ENCODE assay signal across 16 cellular contexts in genomic region chr3:50150863-50151686, GRCh38. TPM values are rescaled to one million over a fixed set of nuclear protein-coding genes. Genes with fewer than 3 reads are reported as not detected.
DNase-seq lines count a peak whose midpoint lies in the region; TF ChIP-seq lines count a peak whose summit lies in the region.
"Had no signal": no experiment of that assay in that cellular context is flagged by ENCODE, and none has a peak within 500 bp of the region (broad histone marks: within the 10 kb centered on the region; RNA-seq: fewer than 3 reads in every experiment).

No MANE protein-coding gene starts in this region.

- H2BK15ac ChIP-seq in H9 (ENCODE audit: low read depth, low read length), result no peak overlapping the region

- H3K23ac ChIP-seq in H9 (ENCODE audit: insufficient read length, low read depth, low read length), result no peak overlapping the region

- no peak overlapping the region for H3K4me3 ChIP-seq in hepatocyte

- H3K9me3 ChIP-seq in H9 (ENCODE audit: control insufficient read depth, low read depth, low read length), result no peaks in the 10 kb centered on the region
- H3K9me3 ChIP-seq in hepatocyte (ENCODE audit: low read depth), result no peaks in the 10 kb centered on the region

- no peak overlapping the region for H3K9ac ChIP-seq in H9 (ENCODE audit: extremely low read depth, insufficient read length, low read length)

- no peak overlapping the region for H2AK5ac ChIP-seq in H9 (ENCODE audit: insufficient read length, low read length)

- no peak overlapping the region for H3T11ph ChIP-seq in H9 (ENCODE audit: low read length)

- H3K36me3 Mint-ChIP-seq in H9 (ENCODE audit: insufficient read depth in 1 of 3, low read depth in 3 of 3) (peaks cover 0 to 2% (median 0%) of the 10 kb centered on the region in 3 experiments; a peak in 1 of 7 replicates), progenitor cell of endocrine pancreas (ENCODE audit: insufficient read depth) (no peaks in the 10 kb centered on the region)
- no peaks in the 10 kb centered on the region for H3K36me3 Mint-ChIP-seq in activated T-helper 2 cell treated with anti-CD3 and anti-CD28 coated beads, Interferon-gamma antibody, Interleukin-2, Interleukin-4, amounts not matched to agents 10 μg/mL and 5 μg/mL and 100 μg/mL, durations not matched to agents 14 hours and 24 hours and 36 hours (ENCODE audit: low read depth)

- H2BK120ac ChIP-seq in H9 (ENCODE audit: low read depth, low read length, poor library complexity, severe bottlenecking), result no peak overlapping the region

- no peak overlapping the region for H3K4me3 Mint-ChIP-seq in H9
- H3K4me3 Mint-ChIP-seq in progenitor cell of endocrine pancreas (ENCODE audit: low read depth), result no peak overlapping the region
- no peak overlapping the region for H3K4me3 Mint-ChIP-seq in activated T-helper 2 cell treated with anti-CD3 and anti-CD28 coated beads, Interferon-gamma antibody, Interleukin-2, Interleukin-4, amounts not matched to agents 10 μg/mL and 5 μg/mL and 100 μg/mL, durations not matched to agents 14 hours and 24 hours and 36 hours (ENCODE audit: low read depth)
- H3K4me3 Mint-ChIP-seq: stimulated activated naive CD8-positive, alpha-beta T cell treated with anti-CD3 and anti-CD28 coated beads, Interleukin-15, Interleukin-2, amounts not matched to agents 100 ng/mL and 50 ng/mL, for 24 hours had no signal

- no peak overlapping the region for H3K14ac ChIP-seq in H9 (ENCODE audit: insufficient read depth, low read length)

- H3K27me3 ChIP-seq in H9 (ENCODE audit: insufficient read depth, low read length) (peaks cover 7% of the 10 kb centered on the region; the same call in 1 of the 2 replicates), hepatocyte (peaks cover 24% of the 10 kb centered on the region)

- H2BK12ac ChIP-seq in H9 (ENCODE audit: insufficient read length, low read depth, low read length), result no peak overlapping the region

- WGBS in H9 (ENCODE audit: extremely low coverage, insufficient read length, low lambda C conversion rate), result no CpG with 5 or more reads among the region's 18 CpGs
- 56% methylated on average over 14 of the region's 18 CpGs for WGBS in hepatocyte (ENCODE audit: low lambda C conversion rate, missing lambda C conversion rate)

- peaks cover 40 to 53% of the 10 kb centered on the region in 2 experiments for H3K4me1 Mint-ChIP-seq in H9
- H3K4me1 Mint-ChIP-seq in progenitor cell of endocrine pancreas (ENCODE audit: low read depth), result peaks cover 16% of the 10 kb centered on the region
- peaks cover 5% of the 10 kb centered on the region for H3K4me1 Mint-ChIP-seq in activated T-helper 2 cell treated with anti-CD3 and anti-CD28 coated beads, Interferon-gamma antibody, Interleukin-2, Interleukin-4, amounts not matched to agents 10 μg/mL and 5 μg/mL and 100 μg/mL, durations not matched to agents 14 hours and 24 hours and 36 hours (ENCODE audit: low read depth)

- no peaks in the 10 kb centered on the region for H3K9me2 ChIP-seq in hepatocyte (replicated peaks; ENCODE audit: insufficient read depth)

- H3K23me2 ChIP-seq in H9 (ENCODE audit: insufficient read length, low read depth, low read length, poor library complexity, severe bottlenecking), result peaks cover 6% of the 10 kb centered on the region

- H3K4ac ChIP-seq in H9 (ENCODE audit: low read depth, low read length), result no peak overlapping the region

- no peak overlapping the region for H3K4me2 ChIP-seq in H9 (ENCODE audit: insufficient read depth, insufficient read length, low read length)
- peak overlapping the region; percentile 4 for H3K4me2 ChIP-seq in hepatocyte

- no peak overlapping the region for H3K56ac ChIP-seq in H9 (ENCODE audit: insufficient read length, low read depth, low read length)

- intact Hi-C loops in activated T-helper 2 cell treated with anti-CD3 and anti-CD28 coated beads, Interferon-gamma antibody, Interleukin-2, Interleukin-4, amounts not matched to agents 10 μg/mL and 5 μg/mL and 100 μg/mL, durations not matched to agents 14 hours and 24 hours and 36 hours (cut with micrococcal nuclease), result no loop called here

- no peaks in the 10 kb centered on the region for H3K79me1 ChIP-seq in H9 (ENCODE audit: insufficient read depth, low read depth, low read length, poor library complexity, severe bottlenecking)

- H3K27ac Mint-ChIP-seq in H9 (peak overlapping the region in 1 of 3 experiments; percentile 46; a peak in 1 of 7 replicates), progenitor cell of endocrine pancreas (peak overlapping the region; percentile 79)
- H3K27ac Mint-ChIP-seq in activated T-helper 2 cell treated with anti-CD3 and anti-CD28 coated beads, Interferon-gamma antibody, Interleukin-2, Interleukin-4, amounts not matched to agents 10 μg/mL and 5 μg/mL and 100 μg/mL, durations not matched to agents 14 hours and 24 hours and 36 hours, result no peak overlapping the region
- H3K27ac Mint-ChIP-seq: stimulated activated naive CD8-positive, alpha-beta T cell treated with anti-CD3 and anti-CD28 coated beads, Interleukin-15, Interleukin-2, amounts not matched to agents 100 ng/mL and 50 ng/mL, for 24 hours had no signal

- H3K18ac ChIP-seq in H9 (ENCODE audit: insufficient read length, low read depth, low read length), result peak overlapping the region; percentile 27

- H3K4me1 ChIP-seq in H9 (ENCODE audit: insufficient read depth, low read length) (peaks cover 3% of the 10 kb centered on the region; the same call in 1 of the 2 replicates), hepatocyte (ENCODE audit: insufficient read depth) (peaks cover 58% of the 10 kb centered on the region)

- no peak for TF ChIP-seq CTCF in H9 (conservative IDR thresholded peaks at IDR 0.05)
- TF ChIP-seq CTCF in hepatocyte (IDR thresholded peaks at IDR 0.05; ENCODE audit: poor library complexity), result no peak
- TF ChIP-seq CTCF in progenitor cell of endocrine pancreas (IDR thresholded peaks at IDR 0.05; ENCODE audit: unreplicated experiment), result no peak

- DNase-seq in H9 (peak; percentile 79), SK-N-DZ (ENCODE audit: low spot score) (peak; percentile 76), hepatocyte (ENCODE audit: low spot score) (peak; percentile 75), progenitor cell of endocrine pancreas (ENCODE audit: low spot score, unreplicated experiment) (no peak), NCI-H510A (lab: John Stamatoyannopoulos, UW) (no peak)
- DNase-seq in activated CD4-positive, alpha-beta T cell treated with anti-CD3 and anti-CD28 coated beads for 4 hours, result no peak
- DNase-seq in activated T-helper 2 cell treated with anti-CD3 and anti-CD28 coated beads, Interferon-gamma antibody, Interleukin-2, Interleukin-4, amounts not matched to agents 10 μg/mL and 5 μg/mL and 100 μg/mL, durations not matched to agents 14 hours and 24 hours and 36 hours (ENCODE audit: low spot score), result no peak
- no peak for DNase-seq in activated CD4-positive, alpha-beta T cell treated with anti-CD3 and anti-CD28 coated beads for 1 hour
- DNase-seq: amniotic stem cell, dermis blood vessel endothelial cell, GOT3, KG1, NCI-H1436, NCI-H524 treated with DMSO at 0.1 percent for 48 hours, occipital lobe had no signal

- H4K91ac ChIP-seq in H9 (ENCODE audit: insufficient read length, low read depth, low read length), result no peak overlapping the region

- no peak overlapping the region for H4K8ac ChIP-seq in H9 (replicated peaks; ENCODE audit: insufficient read length, low read depth, low read length)

- no peak overlapping the region for H3K27ac ChIP-seq in H9 (ENCODE audit: insufficient read length, low read depth, low read length)
- peak overlapping the region; percentile 92 for H3K27ac ChIP-seq in hepatocyte

- H3K79me2 ChIP-seq in H9 (ENCODE audit: insufficient read depth, low read length) (no peaks in the 10 kb centered on the region), hepatocyte (peaks cover 7% of the 10 kb centered on the region)

- H2BK5ac ChIP-seq in H9 (ENCODE audit: insufficient read length, low read length), result no peak overlapping the region

- H2BK20ac ChIP-seq in H9 (ENCODE audit: low read depth, low read length, poor library complexity, severe bottlenecking), result no peak overlapping the region

- H4K5ac ChIP-seq in H9 (ENCODE audit: insufficient read length, low read depth, low read length), result no peak overlapping the region

- H2AFZ ChIP-seq in H9 (ENCODE audit: low read length) (no peak overlapping the region), hepatocyte (no peak overlapping the region)

- no peaks in the 10 kb centered on the region for H3K9me3 Mint-ChIP-seq in H9
- no peaks in the 10 kb centered on the region for H3K9me3 Mint-ChIP-seq in progenitor cell of endocrine pancreas (ENCODE audit: low read depth)
- H3K9me3 Mint-ChIP-seq in activated T-helper 2 cell treated with anti-CD3 and anti-CD28 coated beads, Interferon-gamma antibody, Interleukin-2, Interleukin-4, amounts not matched to agents 10 μg/mL and 5 μg/mL and 100 μg/mL, durations not matched to agents 14 hours and 24 hours and 36 hours, result no peaks in the 10 kb centered on the region
- H3K9me3 Mint-ChIP-seq: stimulated activated naive CD8-positive, alpha-beta T cell treated with anti-CD3 and anti-CD28 coated beads, Interleukin-15, Interleukin-2, amounts not matched to agents 100 ng/mL and 50 ng/mL, for 24 hours had no signal

- H3K27me3 Mint-ChIP-seq in H9 (ENCODE audit: low read depth) (peaks cover 30% of the 10 kb centered on the region), progenitor cell of endocrine pancreas (peaks cover 34% of the 10 kb centered on the region)
- peaks cover 22% of the 10 kb centered on the region for H3K27me3 Mint-ChIP-seq in activated T-helper 2 cell treated with anti-CD3 and anti-CD28 coated beads, Interferon-gamma antibody, Interleukin-2, Interleukin-4, amounts not matched to agents 10 μg/mL and 5 μg/mL and 100 μg/mL, durations not matched to agents 14 hours and 24 hours and 36 hours (ENCODE audit: low read depth)

- no peaks in the 10 kb centered on the region for H3K36me3 ChIP-seq in hepatocyte (replicated peaks; ENCODE audit: insufficient read depth, low read depth)

- H4K20me1 ChIP-seq in H9 (ENCODE audit: control insufficient read depth, insufficient read depth, insufficient read length) (no peaks in the 10 kb centered on the region), hepatocyte (ENCODE audit: insufficient read depth, poor library complexity, severe bottlenecking) (peaks cover 4% of the 10 kb centered on the region)

RNA-seq across cellular contexts. Expression of gene SEMA3F, which starts 4.0 kb away (rescaled TPM):
- total RNA-seq in H9 (2021) (11.9 and 14.3 TPM in 2 replicates), hepatocyte (11.8 and 15.5 TPM in 2 replicates), progenitor cell of endocrine pancreas (23.6 and 26.5 TPM in 2 replicates)
- 9.8 and 12.1 TPM in 2 replicates for polyA plus RNA-seq in SK-N-DZ (2014; cell fraction: cytosol; rRNA removed)
- 17.6 and 21.8 TPM in 2 replicates for polyA plus RNA-seq in SK-N-DZ (2014; cell fraction: nucleus; rRNA removed)
- 13.9 and 16.8 TPM in 2 replicates for polyA plus RNA-seq in hepatocyte
- total RNA-seq in activated T-helper 2 cell treated with anti-CD3 and anti-CD28 coated beads, Interferon-gamma antibody, Interleukin-2, Interleukin-4, amounts not matched to agents 10 μg/mL and 5 μg/mL and 100 μg/mL, durations not matched to agents 14 hours and 24 hours and 36 hours, result 0.11 and 0.21 TPM in 2 replicates

RNA-seq across cellular contexts. Expression of gene GNAT1, which starts 40.3 kb away (rescaled TPM):
- total RNA-seq in H9 (2021) (0.18 TPM in 1 of 2 replicates, not detected in the other), hepatocyte (not detected in 2 replicates), progenitor cell of endocrine pancreas (0.12 and 0.91 TPM in 2 replicates)
- 0.20 TPM in 1 of 2 replicates, not detected in the other for polyA plus RNA-seq in SK-N-DZ (2014; cell fraction: cytosol; rRNA removed)
- not detected in 2 replicates for polyA plus RNA-seq in SK-N-DZ (2014; cell fraction: nucleus; rRNA removed)
- polyA plus RNA-seq in hepatocyte, result not detected in 2 replicates
- not detected in 2 replicates for total RNA-seq in activated T-helper 2 cell treated with anti-CD3 and anti-CD28 coated beads, Interferon-gamma antibody, Interleukin-2, Interleukin-4, amounts not matched to agents 10 μg/mL and 5 μg/mL and 100 μg/mL, durations not matched to agents 14 hours and 24 hours and 36 hours
- total RNA-seq: dermis blood vessel endothelial cell, occipital lobe had no signal

RNA-seq across cellular contexts. Expression of gene SLC38A3, which starts 54.0 kb away (rescaled TPM):
- total RNA-seq in H9 (2021) (1.4 and 3.2 TPM in 2 replicates), hepatocyte (22.6 and 24.7 TPM in 2 replicates), progenitor cell of endocrine pancreas (43.5 and 44.7 TPM in 2 replicates)
- polyA plus RNA-seq in SK-N-DZ (2014; cell fraction: cytosol; rRNA removed), result 0.03 and 0.39 TPM in 2 replicates
- polyA plus RNA-seq in SK-N-DZ (2014; cell fraction: nucleus; rRNA removed), result 0.22 and 1.5 TPM in 2 replicates
- polyA plus RNA-seq in hepatocyte, result 37.9 and 56.6 TPM in 2 replicates
- not detected in 2 replicates for total RNA-seq in activated T-helper 2 cell treated with anti-CD3 and anti-CD28 coated beads, Interferon-gamma antibody, Interleukin-2, Interleukin-4, amounts not matched to agents 10 μg/mL and 5 μg/mL and 100 μg/mL, durations not matched to agents 14 hours and 24 hours and 36 hours
- total RNA-seq: dermis blood vessel endothelial cell had no signal

Comparison
In these comparisons a context has a peak if more than half of its experiments do, and no peak if none do; other contexts are left out.
1. DNase-seq: peak in H9 (single experiment), SK-N-DZ (single experiment) and hepatocyte (single experiment); none in progenitor cell of endocrine pancreas (single experiment), activated CD4-positive, alpha-beta T cell treated with anti-CD3 and anti-CD28 coated beads for 4 hours (0 of 2), activated T-helper 2 cell treated with anti-CD3 and anti-CD28 coated beads, Interferon-gamma antibody, Interleukin-2, Interleukin-4, amounts not matched to agents 10 μg/mL and 5 μg/mL and 100 μg/mL, durations not matched to agents 14 hours and 24 hours and 36 hours (single experiment), activated CD4-positive, alpha-beta T cell treated with anti-CD3 and anti-CD28 coated beads for 1 hour (single experiment) and NCI-H510A (single experiment).
2. RNA of gene SEMA3F, which starts 4.0 kb away (total RNA-seq): 23.6 to 26.5 TPM in progenitor cell of endocrine pancreas, 11.8 to 15.5 TPM in hepatocyte and 11.9 to 14.3 TPM in H9; 0.11 to 0.21 TPM in activated T-helper 2 cell treated with anti-CD3 and anti-CD28 coated beads, Interferon-gamma antibody, Interleukin-2, Interleukin-4, amounts not matched to agents 10 μg/mL and 5 μg/mL and 100 μg/mL, durations not matched to agents 14 hours and 24 hours and 36 hours; every median in the first group is over 10 times any median in the second.